1 cellular context compared by ENCODE assay signal in genomic region chr7:74051629-74052410, GRCh38.
TF ChIP-seq lines count a peak whose summit lies in the region.

No MANE protein-coding gene starts in this region.

TF ChIP-seq in HepG2, 621 proteins besides CTCF, POLR2A, EP300 and RAD21 (continued from another document):
- TF ChIP-seq ZNF646 (CRISPR knock-in tag; IDR thresholded peaks at IDR 0.05) = no peak
- peak; percentile 66 for TF ChIP-seq XRCC5 (optimal IDR thresholded peaks at IDR 0.05; ENCODE audit: low read length)
- TF ChIP-seq ATF5 (CRISPR knock-in tag; IDR thresholded peaks at IDR 0.05; ENCODE audit: low read depth) = no peak
- no peak for TF ChIP-seq ZNF556 (CRISPR knock-in tag; IDR thresholded peaks at IDR 0.05; ENCODE audit: borderline replicate concordance)
- no peak for TF ChIP-seq AKNA (CRISPR knock-in tag; IDR thresholded peaks at IDR 0.05; ENCODE audit: borderline replicate concordance)
- TF ChIP-seq GATAD2A (CRISPR knock-in tag; IDR thresholded peaks at IDR 0.05) = 0 out of 2 replicates have a peak, but pooled peaks have one; percentile 11
- no peak for TF ChIP-seq RBM39 (IDR thresholded peaks at IDR 0.05; ENCODE audit: low read depth, low read length, poor library complexity, severe bottlenecking)
- no peak for TF ChIP-seq ZSCAN31 (CRISPR knock-in tag; IDR thresholded peaks at IDR 0.05; ENCODE audit: low read depth)
- TF ChIP-seq SAP130 (CRISPR knock-in tag; IDR thresholded peaks at IDR 0.05; ENCODE audit: low read depth) = peak; percentile 12; the same call in 1 of the 2 replicates
- no peak for TF ChIP-seq ZNF543 (CRISPR knock-in tag; IDR thresholded peaks at IDR 0.05)
